Comparison of ENCODE assay signal across 8 cellular contexts in the genomic region with DNA sequence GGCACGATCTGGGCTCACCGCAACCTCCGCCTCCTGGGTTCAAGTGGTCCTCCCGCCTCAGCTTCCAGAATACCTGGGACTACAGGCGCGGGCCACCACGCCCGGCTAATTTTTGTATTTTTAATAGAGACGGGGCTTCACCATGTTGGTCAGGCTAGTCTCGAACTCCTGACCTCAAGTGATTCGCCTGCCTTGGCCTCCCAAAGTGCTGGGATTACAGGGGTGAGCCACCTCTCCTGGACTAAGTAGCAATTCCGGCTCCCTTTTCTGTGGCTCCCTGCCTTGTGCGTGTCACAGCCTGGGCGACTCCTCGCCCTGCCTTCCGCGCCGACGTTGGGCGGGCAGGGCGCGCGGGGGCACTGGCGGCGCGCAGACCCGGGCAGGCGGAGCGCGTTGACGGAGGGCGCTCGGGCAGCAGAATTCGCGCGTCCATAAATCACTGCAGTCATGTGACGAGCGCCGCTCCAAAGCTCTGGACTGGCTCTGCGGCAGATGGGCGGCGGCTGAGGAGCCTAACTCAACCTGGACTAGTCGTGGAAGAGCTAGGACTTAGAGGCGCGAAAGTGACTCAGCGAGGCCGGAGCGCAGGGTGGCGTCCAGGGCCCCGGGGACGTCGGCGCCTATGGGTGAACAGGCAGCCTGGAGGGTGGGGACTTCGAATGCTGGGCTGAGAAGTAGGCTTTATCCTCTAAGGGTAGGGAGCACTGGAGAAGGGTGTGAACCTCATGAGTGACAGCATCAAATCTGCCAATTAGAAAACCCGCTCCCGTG. TPM values are rescaled to one million over a fixed set of nuclear protein-coding genes. Genes with fewer than 3 reads are reported as not detected.
DNase-seq lines count a peak whose midpoint lies in the region; ATAC-seq and TF ChIP-seq lines count a peak whose summit lies in the region.

No MANE protein-coding gene starts in this region.

- H3K27ac ChIP-seq in upper lobe of left lung = peak overlapping the region; percentile 85 to 96 (median 92)

- TF ChIP-seq CTCF in NB4 (IDR thresholded peaks at IDR 0.05; ENCODE audit: low read depth, low read length) (peak; percentile 22), epithelial cell of esophagus (IDR thresholded peaks at IDR 0.05; ENCODE audit: insufficient read depth, low read depth, low read length, missing control alignments) (no peak), upper lobe of left lung (IDR thresholded peaks at IDR 0.05) (peak in 4 of 6 experiments; percentile 30 to 83 (median 44))

- H3K4me3 ChIP-seq in NB4 (ENCODE audit: low read depth, low read length) = no peak overlapping the region
- H3K4me3 ChIP-seq in epithelial cell of esophagus (ENCODE audit: low read length) = peak overlapping the region; percentile 77
- peak overlapping the region; percentile 4 for H3K4me3 ChIP-seq in mononuclear cell (ENCODE audit: low read length)
- H3K4me3 ChIP-seq in upper lobe of left lung = peak overlapping the region in 3 of 4 donors; percentile 83 to 92 (median 91)

- no peak overlapping the region for H3K27ac Mint-ChIP-seq in activated naive CD4-positive, alpha-beta T cell treated with anti-CD3 and anti-CD28 coated beads, Interleukin-2, amount 50 U/mL, for 72 hours

- no peaks in the 10 kb centered on the region for H3K9me3 Mint-ChIP-seq in activated naive CD4-positive, alpha-beta T cell treated with anti-CD3 and anti-CD28 coated beads, Interleukin-2, amount 50 U/mL, for 72 hours

- H3K36me3 ChIP-seq in upper lobe of left lung = peaks cover 0 to 10% (median 2%) of the 10 kb centered on the region in 4 donors

- no peaks in the 10 kb centered on the region for H3K27me3 ChIP-seq in mononuclear cell (ENCODE audit: insufficient read depth, low read length)
- H3K27me3 ChIP-seq in upper lobe of left lung = no peaks in the 10 kb centered on the region

- H3K9me3 ChIP-seq in mononuclear cell (ENCODE audit: low read depth, low read length) (no peaks in the 10 kb centered on the region), upper lobe of left lung (no peaks in the 10 kb centered on the region)

- H3K4me1 ChIP-seq in mononuclear cell (ENCODE audit: insufficient read depth, low read length) (peaks cover 31% of the 10 kb centered on the region), upper lobe of left lung (peaks cover 16 to 28% (median 20%) of the 10 kb centered on the region in 4 donors)

- peaks cover 5 to 8% of the 10 kb centered on the region in 2 donors for H3K36me3 Mint-ChIP-seq in activated naive CD4-positive, alpha-beta T cell treated with anti-CD3 and anti-CD28 coated beads, Interleukin-2, amount 50 U/mL, for 72 hours

- no peak for TF ChIP-seq EP300 in upper lobe of left lung (IDR thresholded peaks at IDR 0.05)

- 15 to 43% methylated on average over 28 to 56 of the region's 56 CpGs for WGBS in upper lobe of left lung, 2 donors

- DNase-seq in activated naive CD4-positive, alpha-beta T cell treated with anti-CD3 and anti-CD28 coated beads, Interleukin-2, amount 50 U/mL, for 72 hours (ENCODE audit: low spot score in 2 of 2) = peak in 1 of 2 donors; percentile 80
- no peak for DNase-seq in activated naive CD4-positive, alpha-beta T cell treated with anti-CD3 and anti-CD28 coated beads, Interleukin-2, amount 50 U/mL, for 16 hours
- peak; percentile 78 for DNase-seq in NB4 (ENCODE audit: low read depth)
- peak in 3 of 5 experiments; percentile 29 to 30 (median 30) for DNase-seq in T-helper 2 cell
- DNase-seq in epithelial cell of esophagus (ENCODE audit: low read depth) = peak; percentile 91
- peak; percentile 91 to 92 for DNase-seq in upper lobe of left lung
- no peak for DNase-seq in NK-92 treated with Interleukin-12 subunit alpha and Interleukin-12 subunit beta, amount 100 ng/mL, for 24 hours (lab: John Stamatoyannopoulos, UW)

- ATAC-seq in activated naive CD4-positive, alpha-beta T cell treated with anti-CD3 and anti-CD28 coated beads, Interleukin-2, amount 50 U/mL, for 72 hours = peak; percentile 56 to 86
- ATAC-seq in upper lobe of left lung (ENCODE audit: low FRiP score in 2 of 2) = peak; percentile 86 to 92

- TF ChIP-seq POLR2A in NB4 (IDR thresholded peaks at IDR 0.05; ENCODE audit: extremely low read depth, insufficient read length) = no peak
- TF ChIP-seq POLR2A in upper lobe of left lung (IDR thresholded peaks at IDR 0.05) = peak in 3 of 4 donors; percentile 38 to 74 (median 57)

RNA-seq across cellular contexts. Expression of gene CIZ1, which starts 1.4 kb away (rescaled TPM):
- 100 to 1,000 TPM in 1 of 2 donors, 10 to 100 TPM in 1; 60.1 to 111 TPM for total RNA-seq in activated naive CD4-positive, alpha-beta T cell treated with anti-CD3 and anti-CD28 coated beads, Interleukin-2, amount 50 U/mL, for 72 hours
- total RNA-seq in mononuclear cell (26.0 TPM), upper lobe of left lung (100 to 1,000 TPM in 3 of 6 donors, 10 to 100 TPM in 3; 53.4 to 136 (median 95.5) TPM)

RNA-seq across cellular contexts. Expression of gene DNM1, which starts 10.4 kb away (rescaled TPM):
- total RNA-seq in activated naive CD4-positive, alpha-beta T cell treated with anti-CD3 and anti-CD28 coated beads, Interleukin-2, amount 50 U/mL, for 72 hours = 1 to 10 TPM; 1.6 to 5.1 TPM
- total RNA-seq in mononuclear cell (1.4 TPM), upper lobe of left lung (10 to 100 TPM in 2 of 6 donors, 1 to 10 TPM in 4; 1.4 to 17.8 (median 7.9) TPM)

RNA-seq across cellular contexts. Expression of gene BBLN, which starts 32.7 kb away (rescaled TPM):
- total RNA-seq in activated naive CD4-positive, alpha-beta T cell treated with anti-CD3 and anti-CD28 coated beads, Interleukin-2, amount 50 U/mL, for 72 hours = 10 to 100 TPM; 67.6 to 82.2 TPM
- total RNA-seq in mononuclear cell (78.1 TPM), upper lobe of left lung (100 to 1,000 TPM in 3 of 6 donors, 10 to 100 TPM in 3; 62.4 to 204 (median 102) TPM)

RNA-seq across cellular contexts. Expression of gene LCN2, which starts 43.5 kb away (rescaled TPM):
- total RNA-seq in activated naive CD4-positive, alpha-beta T cell treated with anti-CD3 and anti-CD28 coated beads, Interleukin-2, amount 50 U/mL, for 72 hours = not detected
- total RNA-seq in mononuclear cell = 4.7 TPM
- 100 to 1,000 TPM in 2 of 6 donors, 10 to 100 TPM in 3, 1 to 10 TPM in 1; 9.0 to 193 (median 38.2) TPM for total RNA-seq in upper lobe of left lung

Comparison
In these comparisons a context has a peak if more than half of its experiments do, and no peak if none do; other contexts are left out.
1. DNase-seq: peak in NB4 (single experiment), T-helper 2 cell (3 of 5), epithelial cell of esophagus (single experiment) and upper lobe of left lung (2 of 2); none in activated naive CD4-positive, alpha-beta T cell treated with anti-CD3 and anti-CD28 coated beads, Interleukin-2, amount 50 U/mL, for 16 hours (single experiment) and NK-92 treated with Interleukin-12 subunit alpha and Interleukin-12 subunit beta, amount 100 ng/mL, for 24 hours (single experiment).